In the genomic region with DNA sequence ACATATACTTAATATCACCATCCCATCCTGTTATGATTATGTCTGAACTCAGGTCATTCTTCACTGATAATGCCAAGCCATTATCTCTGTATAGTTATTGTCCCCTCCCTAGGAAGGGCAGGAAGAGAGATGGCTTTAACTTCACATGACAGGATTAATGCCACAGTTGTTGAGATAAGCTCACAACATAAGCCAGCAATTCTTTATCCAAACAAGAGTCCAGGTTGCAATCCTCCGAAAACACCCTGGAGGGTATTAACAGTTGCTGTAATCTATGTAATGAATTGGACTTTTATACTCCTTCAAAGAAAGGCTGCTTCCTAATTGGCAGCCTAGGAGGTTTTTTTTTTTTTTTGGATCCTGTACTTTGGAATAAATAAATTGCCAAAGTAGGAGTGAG, we compare ENCODE assay signal across 17 cellular contexts.
"Had no signal": no experiment of that assay in that cellular context is flagged by ENCODE, and none has a peak within 500 bp of the region (broad histone marks: within the 10 kb centered on the region; RNA-seq: fewer than 3 reads in every experiment).

No MANE protein-coding gene starts in this region.

- H3K4me3 ChIP-seq: hepatocyte, testis, tibial nerve, upper lobe of right lung, vagina had no signal

- H3K4me2 ChIP-seq: hepatocyte had no signal

- H3K36me3 ChIP-seq: tibial nerve, upper lobe of right lung, vagina had no signal

- H3K27me3 ChIP-seq: foreskin keratinocyte, hepatocyte, testis, tibial nerve, upper lobe of right lung, vagina had no signal

- DNase-seq: effector memory CD8-positive, alpha-beta T cell; erythroblast; foreskin keratinocyte; head of caudate nucleus; kidney glomerular epithelial cell; naive thymus-derived CD4-positive, alpha-beta T cell; nephron progenitor cell; posterior cingulate gyrus; stimulated activated CD4-positive, alpha-beta T cell treated with anti-CD3 and anti-CD28 coated beads, Interleukin-2, amount 100 ng/mL, for 24 hours; stimulated activated CD4-positive, alpha-beta T cell treated with anti-CD3 and anti-CD28 coated beads, Interleukin-4, amount 100 ng/mL, for 4 hours; stimulated activated naive B cell treated with anti-CD40 and anti-IgM and Interleukin-4, amounts not matched to agents 10 μg/mL and 1 μg/mL and 100 μg/mL, for 72 hours; stimulated activated naive CD8-positive, alpha-beta T cell treated with anti-CD3 and anti-CD28 coated beads, Interleukin-15, amount 100 ng/mL, for 72 hours; testis; upper lobe of right lung had no signal

- H3K9me3 ChIP-seq: testis, tibial nerve, upper lobe of right lung, vagina had no signal

- H3K27ac ChIP-seq: foreskin keratinocyte, hepatocyte, testis, tibial nerve, upper lobe of right lung, vagina had no signal

- H3K4me1 ChIP-seq: foreskin keratinocyte, testis, tibial nerve, upper lobe of right lung, vagina had no signal

- H2AFZ ChIP-seq: hepatocyte had no signal

- H3K79me2 ChIP-seq: hepatocyte had no signal
